Comparison of ENCODE assay signal across 34 cellular contexts in the genomic region with DNA sequence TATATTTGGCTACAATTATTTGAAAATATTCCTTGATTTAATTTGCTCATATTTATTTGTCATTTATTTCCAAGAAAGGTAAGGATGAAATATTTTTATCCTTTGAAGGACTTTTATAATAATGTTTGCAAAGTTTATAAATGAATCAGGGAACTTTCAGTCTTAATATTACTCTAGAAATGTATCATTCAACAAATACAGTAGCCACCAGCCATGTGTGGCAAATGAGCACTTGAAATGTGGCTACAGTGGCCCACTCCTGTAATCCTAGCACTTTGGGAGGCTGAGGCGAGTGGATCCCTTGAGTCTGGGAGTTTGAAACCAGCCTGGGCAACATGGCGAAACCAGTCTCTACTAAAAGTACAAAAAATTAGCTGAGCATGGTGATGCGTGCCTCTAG.
"Had no signal": no experiment of that assay in that cellular context is flagged by ENCODE, and none has a peak within 500 bp of the region (broad histone marks: within the 10 kb centered on the region; RNA-seq: fewer than 3 reads in every experiment).

No MANE protein-coding gene starts in this region.

- ATAC-seq: activated CD4-positive, alpha-beta T cell treated with anti-CD3 and anti-CD28 coated beads for 36 hours; activated CD8-positive, alpha-beta T cell treated with anti-CD3 and anti-CD28 coated beads, Interleukin-2, amount 10 ng/mL, durations not matched to agents 7 days and 5 days; foreskin keratinocyte; gastrocnemius medialis; heart left ventricle; T-helper 17 cell had no signal

- H3K4me3 Mint-ChIP-seq: activated CD4-positive, alpha-beta memory T cell treated with anti-CD3 and anti-CD28 coated beads for 36 hours; activated CD4-positive, alpha-beta T cell treated with anti-CD3 and anti-CD28 coated beads for 36 hours; activated CD4-positive, alpha-beta T cell treated with anti-CD3 and anti-CD28 coated beads, Interleukin-2, amount 10 ng/mL, durations not matched to agents 24 days and 14 days; activated CD8-positive, alpha-beta T cell treated with anti-CD3 and anti-CD28 coated beads, Interleukin-2, amount 10 ng/mL, durations not matched to agents 7 days and 5 days; activated naive CD8-positive, alpha-beta T cell; activated T-cell treated with anti-CD3 and anti-CD28 coated beads, Interleukin-2, amount 50 U/mL, for 24 hours; activated T-cell treated with anti-CD3 and anti-CD28 coated beads, Interleukin-2, amount 50 U/mL, for 72 hours; central memory CD8-positive, alpha-beta T cell; dendritic cell treated with granulocyte-macrophage colony-stimulating factor and Interleukin-4, amounts not matched to agents 40 ng/mL and 50 ng/mL, for 4 days; endodermal cell; T-helper 17 cell had no signal

- H3K9me3 ChIP-seq: esophagus muscularis mucosa, gastrocnemius medialis, heart left ventricle had no signal

- H3K27ac ChIP-seq: brain microvascular endothelial cell, coronary artery, dorsolateral prefrontal cortex, esophagus muscularis mucosa, foreskin keratinocyte, gastrocnemius medialis, heart left ventricle had no signal

- FAIRE-seq: astrocyte, bronchial epithelial cell had no signal

- H3K27ac Mint-ChIP-seq: activated CD4-positive, alpha-beta memory T cell treated with anti-CD3 and anti-CD28 coated beads for 36 hours; activated CD4-positive, alpha-beta T cell treated with anti-CD3 and anti-CD28 coated beads for 36 hours; activated CD4-positive, alpha-beta T cell treated with anti-CD3 and anti-CD28 coated beads, Interleukin-2, amount 10 ng/mL, durations not matched to agents 24 days and 14 days; activated CD8-positive, alpha-beta T cell treated with anti-CD3 and anti-CD28 coated beads, Interleukin-2, amount 10 ng/mL, durations not matched to agents 7 days and 5 days; activated naive CD8-positive, alpha-beta T cell; activated T-cell treated with anti-CD3 and anti-CD28 coated beads, Interleukin-2, amount 50 U/mL, for 24 hours; activated T-cell treated with anti-CD3 and anti-CD28 coated beads, Interleukin-2, amount 50 U/mL, for 72 hours; dendritic cell treated with granulocyte-macrophage colony-stimulating factor and Interleukin-4, amounts not matched to agents 40 ng/mL and 50 ng/mL, for 4 days; endodermal cell; T-helper 17 cell had no signal

- DNase-seq: activated CD4-positive, alpha-beta memory T cell treated with anti-CD3 and anti-CD28 coated beads for 36 hours; activated CD4-positive, alpha-beta T cell treated with anti-CD3 and anti-CD28 coated beads for 36 hours; activated CD4-positive, alpha-beta T cell treated with anti-CD3 and anti-CD28 coated beads, Interleukin-2, amount 10 ng/mL, durations not matched to agents 24 days and 14 days; activated CD4-positive, CD25-positive, alpha-beta regulatory T cell; activated CD4-positive, CD25-positive, alpha-beta regulatory T cell treated with anti-CD3 and anti-CD28 coated beads, Interleukin-2, amount 50 U/mL, for 72 hours; activated CD8-positive, alpha-beta memory T cell treated with anti-CD3 and anti-CD28 coated beads, Interleukin-2, amount 50 U/mL, for 48 hours; activated CD8-positive, alpha-beta T cell treated with anti-CD3 and anti-CD28 coated beads, Interleukin-2, amount 10 ng/mL, durations not matched to agents 7 days and 5 days; activated effector memory CD4-positive, alpha-beta T cell treated with Interleukin-2 at 50 U/mL for 16 hours; activated gamma-delta T cell treated with Interleukin-2 at 50 U/mL for 16 hours; activated naive CD4-positive, alpha-beta T cell treated with anti-CD3 and anti-CD28 coated beads, Interleukin-2, amount 50 U/mL, for 16 hours; activated naive CD4-positive, alpha-beta T cell treated with Interleukin-2 at 50 U/mL for 16 hours; activated T-cell treated with anti-CD3 and anti-CD28 coated beads for 4 hours; activated T-cell treated with anti-CD3 and anti-CD28 coated beads, Interleukin-2, amount 50 U/mL, for 24 hours; activated T-cell treated with anti-CD3 and anti-CD28 coated beads, Interleukin-2, amount 50 U/mL, for 72 hours; amniotic stem cell; anterior cingulate cortex; brain microvascular endothelial cell; dorsolateral prefrontal cortex; effector memory CD4-positive, alpha-beta T cell; endodermal cell; erythroblast; foreskin keratinocyte; gastrocnemius medialis; glutamatergic neuron; heart left ventricle; T-helper 1 cell; T-helper 17 cell had no signal

- H3K4me1 ChIP-seq: esophagus muscularis mucosa, foreskin keratinocyte, gastrocnemius medialis, heart left ventricle had no signal

- H3K4me1 Mint-ChIP-seq: activated CD4-positive, alpha-beta T cell treated with anti-CD3 and anti-CD28 coated beads for 36 hours; activated CD4-positive, alpha-beta T cell treated with anti-CD3 and anti-CD28 coated beads, Interleukin-2, amount 10 ng/mL, durations not matched to agents 24 days and 14 days; central memory CD8-positive, alpha-beta T cell; endodermal cell; T-helper 17 cell had no signal

- H3K27me3 ChIP-seq: brain microvascular endothelial cell, foreskin keratinocyte, gastrocnemius medialis had no signal

- H3K4me3 ChIP-seq: coronary artery, dorsolateral prefrontal cortex, esophagus muscularis mucosa, gastrocnemius medialis, heart left ventricle had no signal

- H3K36me3 ChIP-seq: brain microvascular endothelial cell, esophagus muscularis mucosa, gastrocnemius medialis, heart left ventricle had no signal

- H3K9me3 Mint-ChIP-seq: activated CD4-positive, alpha-beta memory T cell treated with anti-CD3 and anti-CD28 coated beads for 36 hours; activated CD4-positive, alpha-beta T cell treated with anti-CD3 and anti-CD28 coated beads, Interleukin-2, amount 10 ng/mL, durations not matched to agents 24 days and 14 days; activated T-cell treated with anti-CD3 and anti-CD28 coated beads, Interleukin-2, amount 50 U/mL, for 24 hours; activated T-cell treated with anti-CD3 and anti-CD28 coated beads, Interleukin-2, amount 50 U/mL, for 72 hours; central memory CD8-positive, alpha-beta T cell; dendritic cell treated with granulocyte-macrophage colony-stimulating factor and Interleukin-4, amounts not matched to agents 40 ng/mL and 50 ng/mL, for 4 days; endodermal cell had no signal

- H3K36me3 Mint-ChIP-seq: activated CD4-positive, alpha-beta memory T cell treated with anti-CD3 and anti-CD28 coated beads for 36 hours; activated naive CD8-positive, alpha-beta T cell had no signal
